8 cellular contexts compared by ENCODE assay signal in genomic region chr18:13137041-13137938, GRCh38.
DNase-seq lines count a peak whose midpoint lies in the region; ATAC-seq and TF ChIP-seq lines count a peak whose summit lies in the region.

No MANE protein-coding gene starts in this region.

- CTCF ChIA-PET in activated CD4-positive, alpha-beta T cell treated with anti-CD3 and anti-CD28 coated beads for 36 hours (lab: Charles Lee), result no interaction called here

- H3K4me3 Mint-ChIP-seq in activated CD4-positive, alpha-beta T cell treated with anti-CD3 and anti-CD28 coated beads for 36 hours, result peak overlapping the region; percentile 83
- H3K4me3 Mint-ChIP-seq in endothelial cell (ENCODE audit: unreplicated experiment) (peak overlapping the region; percentile 84), type B pancreatic cell (peak overlapping the region; percentile 86)

- peaks cover 24% of the 10 kb centered on the region for H3K4me1 Mint-ChIP-seq in activated CD4-positive, alpha-beta T cell treated with anti-CD3 and anti-CD28 coated beads for 36 hours
- H3K4me1 Mint-ChIP-seq in endothelial cell (ENCODE audit: unreplicated experiment), result peaks cover 2% of the 10 kb centered on the region
- peaks cover 4% of the 10 kb centered on the region for H3K4me1 Mint-ChIP-seq in type B pancreatic cell (ENCODE audit: unreplicated experiment)

- peak overlapping the region; percentile 86 for H3K27ac Mint-ChIP-seq in activated CD4-positive, alpha-beta T cell treated with anti-CD3 and anti-CD28 coated beads for 36 hours
- peak overlapping the region; percentile 57 for H3K27ac Mint-ChIP-seq in endothelial cell (ENCODE audit: unreplicated experiment)
- H3K27ac Mint-ChIP-seq in type B pancreatic cell, result peak overlapping the region; percentile 74

- DNase-seq in activated CD4-positive, alpha-beta T cell treated with anti-CD3 and anti-CD28 coated beads for 36 hours, result peak; percentile 54
- no peak for DNase-seq in activated CD4-positive, alpha-beta T cell treated with anti-CD3 and anti-CD28 coated beads for 1 hour
- DNase-seq in HuH-7 (ENCODE audit: low spot score) (peak; percentile 68), endothelial cell (ENCODE audit: low spot score) (no peak), type B pancreatic cell (ENCODE audit: extremely low spot score, unreplicated experiment) (no peak), HK-2 (ENCODE audit: unreplicated experiment) (no peak)
- peak; percentile 9 for DNase-seq in activated CD4-positive, alpha-beta T cell treated with anti-CD3 and anti-CD28 coated beads, Interleukin-2, amount 50 U/mL, for 1 hour

- POLR2A ChIA-PET in activated CD4-positive, alpha-beta T cell treated with anti-CD3 and anti-CD28 coated beads for 36 hours (lab: Charles Lee), result interaction anchor here (1.4 kb wide), 1 partner anchor 146 kb away, joined by 4 read pairs; the partner anchor contains the start of gene CEP192

- H3K36me3 Mint-ChIP-seq in activated CD4-positive, alpha-beta T cell treated with anti-CD3 and anti-CD28 coated beads for 36 hours (ENCODE audit: low read depth), result peaks cover 2% of the 10 kb centered on the region
- H3K36me3 Mint-ChIP-seq in endothelial cell (ENCODE audit: low read depth, unreplicated experiment) (peaks cover 12% of the 10 kb centered on the region), type B pancreatic cell (peaks cover 3% of the 10 kb centered on the region)

- no peaks in the 10 kb centered on the region for H3K9me3 Mint-ChIP-seq in activated CD4-positive, alpha-beta T cell treated with anti-CD3 and anti-CD28 coated beads for 36 hours (ENCODE audit: low read depth)
- H3K9me3 Mint-ChIP-seq in endothelial cell (ENCODE audit: unreplicated experiment), result no peaks in the 10 kb centered on the region
- peaks cover 5% of the 10 kb centered on the region for H3K9me3 Mint-ChIP-seq in type B pancreatic cell

- H3K9me3 ChIP-seq in mononuclear cell (ENCODE audit: low read depth, low read length), result no peaks in the 10 kb centered on the region

- peaks cover 3% of the 10 kb centered on the region for H3K27me3 ChIP-seq in mononuclear cell (ENCODE audit: insufficient read depth, low read length)

- ATAC-seq in activated CD4-positive, alpha-beta T cell treated with anti-CD3 and anti-CD28 coated beads for 36 hours, result peak; percentile 24

- H3K4me1 ChIP-seq in mononuclear cell (ENCODE audit: insufficient read depth, low read length), result peaks cover 28% of the 10 kb centered on the region

- TF ChIP-seq CTCF in endothelial cell (IDR thresholded peaks at IDR 0.05; ENCODE audit: unreplicated experiment), result no peak
- no peak for TF ChIP-seq CTCF in type B pancreatic cell (conservative IDR thresholded peaks at IDR 0.05)

- H3K4me3 ChIP-seq in mononuclear cell (ENCODE audit: low read length), result peak overlapping the region; percentile 56

- intact Hi-C loops in activated CD4-positive, alpha-beta T cell treated with anti-CD3 and anti-CD28 coated beads for 36 hours (cut with DNase I, micrococcal nuclease), result loop anchor here (2.0 to 5.0 kb wide), 6 partner anchors 146 to 760 kb away; partner anchors contain the start of genes AFG3L2 (in 1 of the 2), CEP192 (in 1 of the 2), CEP76 (in 1 of the 2) and FAM210A (in 1 of the 2)

- peaks cover 2% of the 10 kb centered on the region for H3K27me3 Mint-ChIP-seq in activated CD4-positive, alpha-beta T cell treated with anti-CD3 and anti-CD28 coated beads for 36 hours
- H3K27me3 Mint-ChIP-seq in endothelial cell (ENCODE audit: unreplicated experiment), result peaks cover 18% of the 10 kb centered on the region
- peaks cover 57% of the 10 kb centered on the region for H3K27me3 Mint-ChIP-seq in type B pancreatic cell

Comparison
In these comparisons a context has a peak if more than half of its experiments do, and no peak if none do; other contexts are left out.
1. DNase-seq: peak in activated CD4-positive, alpha-beta T cell treated with anti-CD3 and anti-CD28 coated beads for 36 hours (single experiment), HuH-7 (single experiment) and activated CD4-positive, alpha-beta T cell treated with anti-CD3 and anti-CD28 coated beads, Interleukin-2, amount 50 U/mL, for 1 hour (single experiment); none in activated CD4-positive, alpha-beta T cell treated with anti-CD3 and anti-CD28 coated beads for 1 hour (single experiment), endothelial cell (single experiment), type B pancreatic cell (single experiment) and HK-2 (single experiment).
2. Peak in every context shown above with its lines, with median percentiles within 50 percentile points of each other: H3K27ac Mint-ChIP-seq and H3K4me3 Mint-ChIP-seq.